In genomic region chr7:157307534-157307838, GRCh38 we compare ENCODE assay signal across 1 cellular context.
TF ChIP-seq lines count a peak whose summit lies in the region.

No MANE protein-coding gene starts in this region.

TF ChIP-seq in H1, 55 proteins besides CTCF, POLR2A, EP300 and RAD21:
- no peak for TF ChIP-seq FOSL1 (IDR thresholded peaks at IDR 0.05; ENCODE audit: insufficient read depth, low read depth, low read length)
- TF ChIP-seq MAFK (IDR thresholded peaks at IDR 0.05; ENCODE audit: low read depth, low read length): no peak
- TF ChIP-seq GTF2F1 (IDR thresholded peaks at IDR 0.05; ENCODE audit: borderline replicate concordance, low read depth, low read length): no peak
- no peak for TF ChIP-seq E2F6 (IDR thresholded peaks at IDR 0.05)
- TF ChIP-seq JUN (IDR thresholded peaks at IDR 0.05; ENCODE audit: low read depth, low read length): no peak
- TF ChIP-seq TEAD4 (IDR thresholded peaks at IDR 0.05; ENCODE audit: low read depth, low read length): no peak
- no peak for TF ChIP-seq SRF (IDR thresholded peaks at IDR 0.05; ENCODE audit: low read depth, low read length)
- TF ChIP-seq KDM1A (IDR thresholded peaks at IDR 0.05; ENCODE audit: borderline replicate concordance, low read length): no peak
- no peak for TF ChIP-seq EZH2 (IDR thresholded peaks at IDR 0.05; ENCODE audit: low read depth, low read length, severe bottlenecking)
- TF ChIP-seq KDM4A (IDR thresholded peaks at IDR 0.05; ENCODE audit: low read depth, low read length, severe bottlenecking): no peak
- TF ChIP-seq TAF7 (optimal IDR thresholded peaks at IDR 0.05; ENCODE audit: borderline replicate concordance, low read depth, low read length): no peak
- TF ChIP-seq CREB1 (IDR thresholded peaks at IDR 0.05): no peak
- TF ChIP-seq EGR1 (IDR thresholded peaks at IDR 0.05; ENCODE audit: borderline replicate concordance, low read depth, low read length): no peak
- no peak for TF ChIP-seq NRF1 (IDR thresholded peaks at IDR 0.05; ENCODE audit: low read depth, low read length)
- no peak for TF ChIP-seq HDAC6 (IDR thresholded peaks at IDR 0.05; ENCODE audit: low read depth, low read length)
- TF ChIP-seq YY1 (IDR thresholded peaks at IDR 0.05; ENCODE audit: low read depth, low read length): no peak
- no peak for TF ChIP-seq ZNF274 (IDR thresholded peaks at IDR 0.05; ENCODE audit: borderline replicate concordance, extremely low read depth, low read length)
- no peak for TF ChIP-seq SIX5 (IDR thresholded peaks at IDR 0.05; ENCODE audit: low read depth, low read length)
- no peak for TF ChIP-seq BCL11A (IDR thresholded peaks at IDR 0.05; ENCODE audit: low read depth in 2 of 2, low read length in 2 of 2)
TF ChIP-seq in H1: peak in this region for 0.
